Comparison of ENCODE assay signal across 15 cellular contexts in the genomic region with DNA sequence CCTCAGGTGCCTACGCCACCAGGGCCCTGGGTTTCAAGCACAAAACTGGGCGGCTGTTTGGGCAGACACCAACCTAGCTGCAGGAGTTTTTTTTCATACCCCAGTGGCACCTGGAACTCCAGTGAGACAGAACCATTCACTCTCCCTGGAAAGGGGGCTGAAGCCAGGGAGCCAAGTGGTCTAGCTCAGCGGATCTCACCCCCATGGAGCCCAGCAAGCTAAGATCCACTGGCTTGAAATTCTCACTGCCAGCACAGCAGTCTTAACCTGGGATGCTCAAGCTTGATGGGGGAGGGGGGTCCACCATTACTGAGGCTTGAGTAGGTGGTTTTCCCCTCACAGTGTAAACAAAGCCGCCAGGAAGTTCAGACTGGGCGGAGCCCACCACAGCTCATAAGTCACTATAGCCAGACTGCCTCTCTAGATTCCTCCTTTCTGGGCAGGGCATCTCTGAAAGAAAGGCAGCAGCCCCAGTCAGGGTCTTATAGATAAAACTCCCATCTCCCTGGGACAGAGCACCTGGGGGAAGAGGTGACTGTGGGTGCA. TPM values are rescaled to one million over a fixed set of nuclear protein-coding genes. Genes with fewer than 3 reads are reported as not detected.
"Had no signal": no experiment of that assay in that cellular context is flagged by ENCODE, and none has a peak within 500 bp of the region (broad histone marks: within the 10 kb centered on the region; RNA-seq: fewer than 3 reads in every experiment).

No MANE protein-coding gene starts in this region.

RNA-seq across cellular contexts. Expression of a gene that starts 4.4 kb away (rescaled TPM):
- total RNA-seq: activated CD8-positive, alpha-beta memory T cell treated with anti-CD3 and anti-CD28 coated beads for 36 hours; activated T-helper 1 cell treated with anti-CD3 and anti-CD28 coated beads, Interleukin-12 subunit alpha, Interleukin-12 subunit beta, Interleukin-2, Interleukin-4 antibody, amounts not matched to agents 30 ng/mL and 10 ng/mL and 1 ng/mL, durations not matched to agents 14 hours and 24 hours and 36 hours; endodermal cell; esophagus muscularis mucosa; foreskin keratinocyte; left ventricle myocardium superior; lung microvascular endothelial cell; mucosa of gallbladder; pancreas; prostate gland; sciatic nerve; T-helper 17 cell; transverse colon; urinary bladder had no signal
- polyA plus RNA-seq: foreskin keratinocyte, heart left ventricle, pancreas, urinary bladder had no signal
